ENCODE assay signal across 13 cellular contexts in the genomic region with DNA sequence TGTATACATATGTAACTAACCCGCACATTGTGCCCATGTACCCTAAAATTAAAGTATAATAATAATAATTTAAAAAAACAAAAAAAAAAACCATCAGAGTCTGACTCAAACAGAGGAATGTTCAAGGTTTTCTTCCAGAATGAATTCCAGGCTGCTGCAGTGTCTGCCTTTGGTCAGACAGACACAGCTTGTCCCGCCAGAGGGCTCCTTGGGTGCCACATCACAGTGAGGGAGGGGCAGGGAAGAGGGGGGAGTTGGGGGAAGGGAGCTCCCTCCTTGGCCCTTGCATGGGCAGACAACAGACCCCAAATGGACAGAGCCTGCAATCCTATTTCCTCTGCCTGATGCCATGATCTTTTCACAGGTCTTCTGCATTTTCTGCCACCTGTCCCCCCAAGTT. TPM values are rescaled to one million over a fixed set of nuclear protein-coding genes. Genes with fewer than 3 reads are reported as not detected.
A peak's percentile ranks its signal among the peaks of the same experiment; 100 is the strongest.
DNase-seq lines count a peak whose midpoint lies in the region; ATAC-seq and TF ChIP-seq lines count a peak whose summit lies in the region.
"Had no signal": no experiment of that assay in that cellular context is flagged by ENCODE, and none has a peak within 500 bp of the region (broad histone marks: within the 10 kb centered on the region; RNA-seq: fewer than 3 reads in every experiment).

No MANE protein-coding gene starts in this region.

- in situ Hi-C loops in GM23248 (cut with MboI): no loop called here

- TF ChIP-seq POLR2A in breast epithelium (IDR thresholded peaks at IDR 0.05) (no peak), suprapubic skin (IDR thresholded peaks at IDR 0.05) (no peak)

- H3K27ac ChIP-seq in GM23248: peak overlapping the region; percentile 73
- H3K27ac ChIP-seq in breast epithelium: peak overlapping the region; percentile 50 to 66
- peak overlapping the region; percentile 69 for H3K27ac ChIP-seq in suprapubic skin

- H3K4me1 ChIP-seq in GM23248 (ENCODE audit: insufficient read depth) (peaks cover 62% of the 10 kb centered on the region), breast epithelium (peaks cover 2 to 5% of the 10 kb centered on the region in 2 donors), suprapubic skin (peaks cover 38% of the 10 kb centered on the region)

- peak; percentile 87 for DNase-seq in GM23248
- peak in 1 of 2 donors; percentile 49 for DNase-seq in breast epithelium (ENCODE audit: low spot score in 2 of 2)
- peak; percentile 90 for DNase-seq in islet precursor cell
- DNase-seq in suprapubic skin (ENCODE audit: low spot score in 2 of 2): no peak
- no peak for DNase-seq in activated CD8-positive, alpha-beta T cell treated with anti-CD3 and anti-CD28 coated beads for 36 hours
- DNase-seq in NCI-H2227 (lab: John Stamatoyannopoulos, UW; ENCODE audit: unreplicated experiment): no peak
- DNase-seq in DMS 273 (lab: John Stamatoyannopoulos, UW; ENCODE audit: unreplicated experiment): no peak
- no peak for DNase-seq in CD14-positive monocyte (ENCODE audit: low spot score)
- DNase-seq: activated CD8-positive, alpha-beta memory T cell treated with anti-CD3 and anti-CD28 coated beads for 24 hours; activated naive CD4-positive, alpha-beta T cell treated with anti-CD3 and anti-CD28 coated beads, Interleukin-2, amount 50 U/mL, for 16 hours; effector CD8-positive, alpha-beta T cell; PC-3; T-helper 9 cell had no signal

- H3K9me3 ChIP-seq in GM23248 (ENCODE audit: low read depth) (no peaks in the 10 kb centered on the region), breast epithelium (no peaks in the 10 kb centered on the region), suprapubic skin (no peaks in the 10 kb centered on the region)

- H3K79me2 ChIP-seq in GM23248 (ENCODE audit: insufficient read depth): peaks cover 80% of the 10 kb centered on the region

- POLR2A ChIA-PET in activated CD8-positive, alpha-beta T cell treated with anti-CD3 and anti-CD28 coated beads for 36 hours (lab: Charles Lee): no interaction called here

- H3K9me2 ChIP-seq in GM23248 (ENCODE audit: insufficient read depth): no peaks in the 10 kb centered on the region

- peaks cover 52% of the 10 kb centered on the region for H3F3A ChIP-seq in GM23248 (ENCODE audit: insufficient read depth)

- intact Hi-C loops in breast epithelium (cut with DNase I; ENCODE audit: low total_unique reads): no loop called here
- intact Hi-C loops in activated CD8-positive, alpha-beta T cell treated with anti-CD3 and anti-CD28 coated beads for 36 hours (cut with micrococcal nuclease): no loop called here
- intact Hi-C loops in CD14-positive monocyte (cut with micrococcal nuclease): no loop called here

- H3K36me3 ChIP-seq in GM23248 (ENCODE audit: low read depth) (peaks cover 13% of the 10 kb centered on the region), breast epithelium (no peaks in the 10 kb centered on the region), suprapubic skin (peaks cover 28% of the 10 kb centered on the region)

- no peak for TF ChIP-seq CTCF in breast epithelium (IDR thresholded peaks at IDR 0.05)
- no peak for TF ChIP-seq CTCF in suprapubic skin (IDR thresholded peaks at IDR 0.05)
- TF ChIP-seq CTCF in activated CD8-positive, alpha-beta T cell treated with anti-CD3 and anti-CD28 coated beads for 36 hours (IDR thresholded peaks at IDR 0.05): no peak
- no peak for TF ChIP-seq CTCF in CD14-positive monocyte (IDR thresholded peaks at IDR 0.05)

- no peak overlapping the region for H2AFZ ChIP-seq in GM23248

- WGBS in GM23248 (ENCODE audit: low coverage in 1 of 2, low lambda C conversion rate in 2 of 2, missing lambda C conversion rate in 2 of 2), 2 experiments: 0 to 4% methylated on average over 2 of the region's 2 CpGs
- WGBS in suprapubic skin: 61% methylated on average over 2 of the region's 2 CpGs

- no peak overlapping the region for H3K27ac Mint-ChIP-seq in activated CD8-positive, alpha-beta T cell treated with anti-CD3 and anti-CD28 coated beads for 36 hours
- no peak overlapping the region for H3K27ac Mint-ChIP-seq in CD14-positive monocyte

- no peak overlapping the region for H3K4me3 Mint-ChIP-seq in activated CD8-positive, alpha-beta T cell treated with anti-CD3 and anti-CD28 coated beads for 36 hours
- no peak overlapping the region for H3K4me3 Mint-ChIP-seq in CD14-positive monocyte

- H3K4me3 ChIP-seq in GM23248: no peak overlapping the region
- no peak overlapping the region for H3K4me3 ChIP-seq in breast epithelium
- H3K4me3 ChIP-seq in suprapubic skin: no peak overlapping the region

- H3K27me3 ChIP-seq in GM23248 (replicated peaks; ENCODE audit: insufficient read depth): no peaks in the 10 kb centered on the region
- no peaks in the 10 kb centered on the region for H3K27me3 ChIP-seq in breast epithelium
- H3K27me3 ChIP-seq in suprapubic skin: no peaks in the 10 kb centered on the region

- H4K20me1 ChIP-seq in GM23248 (ENCODE audit: insufficient read depth): no peaks in the 10 kb centered on the region

- no peak for ATAC-seq in activated CD8-positive, alpha-beta T cell treated with anti-CD3 and anti-CD28 coated beads for 36 hours
- ATAC-seq: PC-3 had no signal

- CTCF ChIA-PET in activated CD8-positive, alpha-beta T cell treated with anti-CD3 and anti-CD28 coated beads for 36 hours (lab: Charles Lee): interaction anchor here (1.7 kb wide), 1 partner anchor 64 kb away, joined by 5 read pairs; no protein-coding TSS in a partner anchor

- H3K36me3 Mint-ChIP-seq in activated CD8-positive, alpha-beta T cell treated with anti-CD3 and anti-CD28 coated beads for 36 hours (ENCODE audit: low read depth): no peaks in the 10 kb centered on the region
- H3K36me3 Mint-ChIP-seq in CD14-positive monocyte: no peaks in the 10 kb centered on the region

- peak overlapping the region; percentile 57 for H3K9ac ChIP-seq in GM23248

- no peaks in the 10 kb centered on the region for H3K4me1 Mint-ChIP-seq in activated CD8-positive, alpha-beta T cell treated with anti-CD3 and anti-CD28 coated beads for 36 hours (ENCODE audit: low read depth)
- H3K4me1 Mint-ChIP-seq in CD14-positive monocyte: peaks cover 2% of the 10 kb centered on the region

- TF ChIP-seq EP300 in suprapubic skin (IDR thresholded peaks at IDR 0.05): no peak

- H3K9me3 Mint-ChIP-seq in activated CD8-positive, alpha-beta T cell treated with anti-CD3 and anti-CD28 coated beads for 36 hours: no peaks in the 10 kb centered on the region
- H3K9me3 Mint-ChIP-seq in CD14-positive monocyte: peaks cover 0 to 2% (median 0%) of the 10 kb centered on the region in 7 donors

- H3K4me2 ChIP-seq in GM23248 (ENCODE audit: unreplicated experiment): peak overlapping the region; percentile 69

- H3K27me3 Mint-ChIP-seq in activated CD8-positive, alpha-beta T cell treated with anti-CD3 and anti-CD28 coated beads for 36 hours: peaks cover 3% of the 10 kb centered on the region
- H3K27me3 Mint-ChIP-seq in CD14-positive monocyte (ENCODE audit: low read depth in 3 of 3): peaks cover 2 to 5% (median 3%) of the 10 kb centered on the region in 3 donors

RNA-seq across cellular contexts. Expression of a gene that starts 36.5 kb away (rescaled TPM):
- 383 and 523 TPM in 2 replicates for total RNA-seq in GM23248 (2014; rRNA removed; shearing (Covaris generic))
- polyA plus RNA-seq in GM23248 (2016; fragmentation: Nextera tagmentation; extraction: Ambion mirVana) (33.9 and 39.4 TPM in 2 replicates), CD14-positive monocyte (1 to 10 TPM in 1 of 2 donors, under 1 TPM in 1; 0.68 to 1.0 TPM)
- total RNA-seq in breast epithelium (100 to 1,000 TPM in 2 of 3 donors, 10 to 100 TPM in 1; 80.1 to 286 (median 181) TPM), suprapubic skin (100 to 1,000 TPM; 159 to 397 (median 245) TPM)
- 1 to 10 TPM in 1 of 2 experiments, under 1 TPM in 1; 0.41 to 1.1 TPM for total RNA-seq in activated CD8-positive, alpha-beta T cell treated with anti-CD3 and anti-CD28 coated beads for 36 hours

Comparison
In these comparisons a context has a peak if more than half of its experiments do, and no peak if none do; other contexts are left out.
1. DNase-seq: peak in GM23248 (single experiment) and islet precursor cell (single experiment); none in suprapubic skin (0 of 2), activated CD8-positive, alpha-beta T cell treated with anti-CD3 and anti-CD28 coated beads for 36 hours (single experiment), NCI-H2227 (single experiment), DMS 273 (single experiment) and CD14-positive monocyte (single experiment).
2. RNA of a gene that starts 36.5 kb away (total RNA-seq): 383 to 523 TPM in GM23248, 159 to 397 TPM in suprapubic skin and 80.1 to 286 TPM in breast epithelium; 0.41 to 1.1 TPM in activated CD8-positive, alpha-beta T cell treated with anti-CD3 and anti-CD28 coated beads for 36 hours; every median in the first group is over 10 times any median in the second.
3. Peak in every context shown above with its lines, with median percentiles within 50 percentile points of each other: H3K27ac ChIP-seq.